ENCODE assay signal across 21 cellular contexts in genomic region chr1:74611887-74612286, GRCh38.
"Had no signal": no experiment of that assay in that cellular context is flagged by ENCODE, and none has a peak within 500 bp of the region (broad histone marks: within the 10 kb centered on the region; RNA-seq: fewer than 3 reads in every experiment).

No MANE protein-coding gene starts in this region.

- DNase-seq: activated CD4-positive, alpha-beta T cell treated with anti-CD3 and anti-CD28 coated beads for 36 hours; activated CD4-positive, alpha-beta T cell treated with anti-CD3 and anti-CD28 coated beads, Interleukin-2, amount 50 U/mL, for 4 hours; activated CD8-positive, alpha-beta memory T cell treated with anti-CD3 and anti-CD28 coated beads, Interleukin-2, amount 10 ng/mL, durations not matched to agents 7 days and 5 days; activated CD8-positive, alpha-beta T cell treated with anti-CD3 and anti-CD28 coated beads, Interleukin-2, amount 10 ng/mL, durations not matched to agents 7 days and 5 days; activated gamma-delta T cell; activated naive CD4-positive, alpha-beta T cell treated with anti-CD3 and anti-CD28 coated beads for 36 hours; activated T-cell treated with anti-CD3 and anti-CD28 coated beads, Interleukin-2, amount 50 U/mL, for 4 hours; anterior cingulate cortex; central memory CD4-positive, alpha-beta T cell; KBM-7; NCI-H1048; NCI-H1930; NCI-H345; NCI-H510A treated with DMSO at 0.1 percent for 48 hours; NCI-H69; PC-3; SHP77; T-cell; T-helper 2 cell; T1000 had no signal

- H3K9me3 Mint-ChIP-seq: activated naive CD4-positive, alpha-beta T cell treated with anti-CD3 and anti-CD28 coated beads for 36 hours; activated T-cell treated with anti-CD3 and anti-CD28 coated beads, Interleukin-2, amount 50 U/mL, for 4 hours; T-cell had no signal

- H3K27ac Mint-ChIP-seq: activated CD4-positive, alpha-beta T cell treated with anti-CD3 and anti-CD28 coated beads for 36 hours; activated CD8-positive, alpha-beta memory T cell treated with anti-CD3 and anti-CD28 coated beads, Interleukin-2, amount 10 ng/mL, durations not matched to agents 7 days and 5 days; activated CD8-positive, alpha-beta T cell treated with anti-CD3 and anti-CD28 coated beads, Interleukin-2, amount 10 ng/mL, durations not matched to agents 7 days and 5 days; activated naive CD4-positive, alpha-beta T cell treated with anti-CD3 and anti-CD28 coated beads for 36 hours; activated naive CD8-positive, alpha-beta T cell; T-cell had no signal

- H3K36me3 Mint-ChIP-seq: activated CD8-positive, alpha-beta memory T cell treated with anti-CD3 and anti-CD28 coated beads, Interleukin-2, amount 10 ng/mL, durations not matched to agents 7 days and 5 days; activated naive CD8-positive, alpha-beta T cell; T-cell had no signal

- H3K27me3 Mint-ChIP-seq: activated CD4-positive, alpha-beta T cell treated with anti-CD3 and anti-CD28 coated beads for 36 hours; T-cell had no signal

- H3K4me1 Mint-ChIP-seq: activated CD4-positive, alpha-beta T cell treated with anti-CD3 and anti-CD28 coated beads for 36 hours; activated CD8-positive, alpha-beta memory T cell treated with anti-CD3 and anti-CD28 coated beads, Interleukin-2, amount 10 ng/mL, durations not matched to agents 7 days and 5 days; T-cell had no signal

- H3K4me3 Mint-ChIP-seq: activated CD4-positive, alpha-beta T cell treated with anti-CD3 and anti-CD28 coated beads for 36 hours; activated CD8-positive, alpha-beta memory T cell treated with anti-CD3 and anti-CD28 coated beads, Interleukin-2, amount 10 ng/mL, durations not matched to agents 7 days and 5 days; activated CD8-positive, alpha-beta T cell treated with anti-CD3 and anti-CD28 coated beads, Interleukin-2, amount 10 ng/mL, durations not matched to agents 7 days and 5 days; activated naive CD4-positive, alpha-beta T cell treated with anti-CD3 and anti-CD28 coated beads for 36 hours; activated naive CD8-positive, alpha-beta T cell; activated T-cell treated with anti-CD3 and anti-CD28 coated beads, Interleukin-2, amount 50 U/mL, for 4 hours; T-cell had no signal
